ENCODE assay signal across 9 cellular contexts in genomic region chr9:121285835-121286687, GRCh38. TPM values are rescaled to one million over a fixed set of nuclear protein-coding genes. Genes with fewer than 3 reads are reported as not detected.
DNase-seq lines count a peak whose midpoint lies in the region; ATAC-seq and TF ChIP-seq lines count a peak whose summit lies in the region.
"Had no signal": no experiment of that assay in that cellular context is flagged by ENCODE, and none has a peak within 500 bp of the region (broad histone marks: within the 10 kb centered on the region; RNA-seq: fewer than 3 reads in every experiment).

No MANE protein-coding gene starts in this region.

- peak overlapping the region; percentile 81 for H3K4me2 ChIP-seq in GM23338
- H3K4me2 ChIP-seq: KMS-11 had no signal

- peaks cover 14% of the 10 kb centered on the region for H4K20me1 ChIP-seq in GM23338 (replicated peaks; ENCODE audit: insufficient read depth)

- H3K4me3 ChIP-seq in GM23338 (peak overlapping the region; percentile 39), SK-N-MC (peak overlapping the region; percentile 56), fibroblast of the aortic adventitia (ENCODE audit: low read depth, low read length) (no peak overlapping the region)

- no peaks in the 10 kb centered on the region for H3K36me3 ChIP-seq in GM23338 (ENCODE audit: insufficient read depth)
- no peaks in the 10 kb centered on the region for H3K36me3 ChIP-seq in SK-N-MC (ENCODE audit: insufficient read depth, low read length)

- peaks cover 76% of the 10 kb centered on the region for H3K27me3 ChIP-seq in GM23338 (ENCODE audit: insufficient read depth)

- peak overlapping the region; percentile 42; the same call in 1 of the 2 replicates for H3K27ac Mint-ChIP-seq in GM23338
- peak overlapping the region; percentile 95 for H3K27ac Mint-ChIP-seq in neural crest cell (ENCODE audit: unreplicated experiment)

- DNase-seq in GM23338 (ENCODE audit: low spot score) = peak; percentile 73
- no peak for DNase-seq in SK-N-MC (ENCODE audit: low read depth, low spot score)
- peak; percentile 74 for DNase-seq in fibroblast of the aortic adventitia (ENCODE audit: low read depth)
- no peak for DNase-seq in neural crest cell (ENCODE audit: low read depth, low spot score)
- no peak for DNase-seq in NCI-H446 treated with DMSO at 0.1 percent for 48 hours (lab: John Stamatoyannopoulos, UW)

- peak overlapping the region; percentile 14 for H3K4me3 Mint-ChIP-seq in GM23338
- peak overlapping the region; percentile 66 for H3K4me3 Mint-ChIP-seq in neural crest cell

- H3K36me3 Mint-ChIP-seq in GM23338 (ENCODE audit: low read depth) (peaks cover 20% of the 10 kb centered on the region; the same call in 2 of the 3 replicates), neural crest cell (ENCODE audit: low read depth) (no peaks in the 10 kb centered on the region)

- peaks cover 12% of the 10 kb centered on the region for H3F3A ChIP-seq in GM23338 (replicated peaks; ENCODE audit: low read depth)

- no peak overlapping the region for H3K27ac ChIP-seq in GM23338 (ENCODE audit: low read depth)
- H3K27ac ChIP-seq in SK-N-MC = peak overlapping the region; percentile 75
- H3K27ac ChIP-seq: KMS-11 had no signal

- H3K79me2 ChIP-seq in GM23338 (replicated peaks; ENCODE audit: insufficient read depth) = no peaks in the 10 kb centered on the region

- no peaks in the 10 kb centered on the region for H3K9me2 ChIP-seq in GM23338 (ENCODE audit: insufficient read depth)

- ATAC-seq in GM23338 = peak; percentile 15
- no peak for ATAC-seq in HG02938 (IDR thresholded peaks at IDR 0.05; ENCODE audit: unreplicated experiment)
- no peak for ATAC-seq in GM21367 (IDR thresholded peaks at IDR 0.05; ENCODE audit: unreplicated experiment)
- ATAC-seq in GM21390 (IDR thresholded peaks at IDR 0.05; ENCODE audit: unreplicated experiment) = no peak

- no peak overlapping the region for H2AFZ ChIP-seq in GM23338

- H3K9ac ChIP-seq in SK-N-MC (ENCODE audit: insufficient read length) = peak overlapping the region; percentile 30
- H3K9ac ChIP-seq: KMS-11 had no signal

- H3K4me1 ChIP-seq in GM23338 (ENCODE audit: insufficient read depth) = peaks cover 40% of the 10 kb centered on the region

- H3K9me3 Mint-ChIP-seq in GM23338 (no peaks in the 10 kb centered on the region; the same call in 2 of the 3 replicates), neural crest cell (no peaks in the 10 kb centered on the region)

- H3K27me3 Mint-ChIP-seq in GM23338 (ENCODE audit: insufficient read depth, low read depth, poor library complexity) (peaks cover 63% of the 10 kb centered on the region), neural crest cell (ENCODE audit: low read depth) (no peaks in the 10 kb centered on the region)

- TF ChIP-seq CTCF in GM23338 (conservative IDR thresholded peaks at IDR 0.05; ENCODE audit: low read depth in 2 of 2) (no peak), fibroblast of the aortic adventitia (IDR thresholded peaks at IDR 0.05; ENCODE audit: insufficient read depth, low read length) (no peak), neural crest cell (conservative IDR thresholded peaks at IDR 0.05) (no peak)

- H3K9me3 ChIP-seq in SK-N-MC (ENCODE audit: low read depth, low read length) = no peaks in the 10 kb centered on the region

- H3K4me1 Mint-ChIP-seq in GM23338 (peaks cover 48% of the 10 kb centered on the region), neural crest cell (peaks cover 65% of the 10 kb centered on the region)

TF ChIP-seq in GM23338, 12 proteins besides CTCF, POLR2A, EP300 and RAD21 (continues in another document):
- TF ChIP-seq, protein P1, sequence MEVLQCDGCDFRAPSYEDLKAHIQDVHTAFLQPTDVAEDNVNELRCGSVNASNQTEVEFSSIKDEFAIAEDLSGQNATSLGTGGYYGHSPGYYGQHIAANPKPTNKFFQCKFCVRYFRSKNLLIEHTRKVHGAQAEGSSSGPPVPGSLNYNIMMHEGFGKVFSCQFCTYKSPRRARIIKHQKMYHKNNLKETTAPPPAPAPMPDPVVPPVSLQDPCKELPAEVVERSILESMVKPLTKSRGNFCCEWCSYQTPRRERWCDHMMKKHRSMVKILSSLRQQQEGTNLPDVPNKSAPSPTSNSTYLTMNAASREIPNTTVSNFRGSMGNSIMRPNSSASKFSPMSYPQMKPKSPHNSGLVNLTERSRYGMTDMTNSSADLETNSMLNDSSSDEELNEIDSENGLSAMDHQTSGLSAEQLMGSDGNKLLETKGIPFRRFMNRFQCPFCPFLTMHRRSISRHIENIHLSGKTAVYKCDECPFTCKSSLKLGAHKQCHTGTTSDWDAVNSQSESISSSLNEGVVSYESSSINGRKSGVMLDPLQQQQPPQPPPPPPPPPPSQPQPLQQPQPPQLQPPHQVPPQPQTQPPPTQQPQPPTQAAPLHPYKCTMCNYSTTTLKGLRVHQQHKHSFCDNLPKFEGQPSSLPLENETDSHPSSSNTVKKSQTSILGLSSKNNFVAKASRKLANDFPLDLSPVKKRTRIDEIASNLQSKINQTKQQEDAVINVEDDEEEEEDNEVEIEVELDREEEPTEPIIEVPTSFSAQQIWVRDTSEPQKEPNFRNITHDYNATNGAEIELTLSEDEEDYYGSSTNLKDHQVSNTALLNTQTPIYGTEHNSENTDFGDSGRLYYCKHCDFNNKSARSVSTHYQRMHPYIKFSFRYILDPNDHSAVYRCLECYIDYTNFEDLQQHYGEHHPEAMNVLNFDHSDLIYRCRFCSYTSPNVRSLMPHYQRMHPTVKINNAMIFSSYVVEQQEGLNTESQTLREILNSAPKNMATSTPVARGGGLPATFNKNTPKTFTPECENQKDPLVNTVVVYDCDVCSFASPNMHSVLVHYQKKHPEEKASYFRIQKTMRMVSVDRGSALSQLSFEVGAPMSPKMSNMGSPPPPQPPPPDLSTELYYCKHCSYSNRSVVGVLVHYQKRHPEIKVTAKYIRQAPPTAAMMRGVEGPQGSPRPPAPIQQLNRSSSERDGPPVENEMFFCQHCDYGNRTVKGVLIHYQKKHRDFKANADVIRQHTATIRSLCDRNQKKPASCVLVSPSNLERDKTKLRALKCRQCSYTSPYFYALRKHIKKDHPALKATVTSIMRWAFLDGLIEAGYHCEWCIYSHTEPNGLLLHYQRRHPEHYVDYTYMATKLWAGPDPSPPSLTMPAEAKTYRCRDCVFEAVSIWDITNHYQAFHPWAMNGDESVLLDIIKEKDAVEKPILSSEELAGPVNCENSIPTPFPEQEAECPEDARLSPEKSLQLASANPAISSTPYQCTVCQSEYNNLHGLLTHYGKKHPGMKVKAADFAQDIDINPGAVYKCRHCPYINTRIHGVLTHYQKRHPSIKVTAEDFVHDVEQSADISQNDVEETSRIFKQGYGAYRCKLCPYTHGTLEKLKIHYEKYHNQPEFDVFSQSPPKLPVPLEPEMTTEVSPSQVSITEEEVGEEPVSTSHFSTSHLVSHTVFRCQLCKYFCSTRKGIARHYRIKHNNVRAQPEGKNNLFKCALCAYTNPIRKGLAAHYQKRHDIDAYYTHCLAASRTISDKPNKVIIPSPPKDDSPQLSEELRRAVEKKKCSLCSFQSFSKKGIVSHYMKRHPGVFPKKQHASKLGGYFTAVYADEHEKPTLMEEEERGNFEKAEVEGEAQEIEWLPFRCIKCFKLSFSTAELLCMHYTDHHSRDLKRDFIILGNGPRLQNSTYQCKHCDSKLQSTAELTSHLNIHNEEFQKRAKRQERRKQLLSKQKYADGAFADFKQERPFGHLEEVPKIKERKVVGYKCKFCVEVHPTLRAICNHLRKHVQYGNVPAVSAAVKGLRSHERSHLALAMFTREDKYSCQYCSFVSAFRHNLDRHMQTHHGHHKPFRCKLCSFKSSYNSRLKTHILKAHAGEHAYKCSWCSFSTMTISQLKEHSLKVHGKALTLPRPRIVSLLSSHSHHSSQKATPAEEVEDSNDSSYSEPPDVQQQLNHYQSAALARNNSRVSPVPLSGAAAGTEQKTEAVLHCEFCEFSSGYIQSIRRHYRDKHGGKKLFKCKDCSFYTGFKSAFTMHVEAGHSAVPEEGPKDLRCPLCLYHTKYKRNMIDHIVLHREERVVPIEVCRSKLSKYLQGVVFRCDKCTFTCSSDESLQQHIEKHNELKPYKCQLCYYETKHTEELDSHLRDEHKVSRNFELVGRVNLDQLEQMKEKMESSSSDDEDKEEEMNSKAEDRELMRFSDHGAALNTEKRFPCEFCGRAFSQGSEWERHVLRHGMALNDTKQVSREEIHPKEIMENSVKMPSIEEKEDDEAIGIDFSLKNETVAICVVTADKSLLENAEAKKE (CRISPR knock-in tag; IDR thresholded peaks at IDR 0.05) = no peak
- TF ChIP-seq ZNF114 (CRISPR knock-in tag; IDR thresholded peaks at IDR 0.05) = no peak
- no peak for TF ChIP-seq CREB1 (CRISPR knock-in tag; IDR thresholded peaks at IDR 0.05; ENCODE audit: low read depth)
- TF ChIP-seq ZNF331 (CRISPR knock-in tag; IDR thresholded peaks at IDR 0.05; ENCODE audit: low read depth) = no peak
- no peak for TF ChIP-seq NANOG (IDR thresholded peaks at IDR 0.05; ENCODE audit: borderline replicate concordance)
- no peak for TF ChIP-seq STAT1 (IDR thresholded peaks at IDR 0.05; ENCODE audit: unreplicated experiment)
- TF ChIP-seq EZH2phosphoT487 (IDR thresholded peaks at IDR 0.05; ENCODE audit: unreplicated experiment) = no peak

RNA-seq across cellular contexts. Expression of gene GSN, which starts 18.1 kb away (rescaled TPM):
- total RNA-seq in GM23338 (2014; rRNA removed; shearing (Covaris generic)) = 85.7 and 101 TPM in 2 replicates
- 30.2 and 38.3 TPM in 2 replicates for polyA plus RNA-seq in GM23338 (2016; fragmentation: Nextera tagmentation; extraction: Ambion mirVana)
- 253 and 293 TPM in 2 replicates for total RNA-seq in fibroblast of the aortic adventitia (ENCODE audit: low replicate concordance)
- total RNA-seq in neural crest cell = 77.2 and 84.7 TPM in 2 replicates

Comparison
In these comparisons a context has a peak if more than half of its experiments do, and no peak if none do; other contexts are left out.
1. DNase-seq: peak in GM23338 (single experiment) and fibroblast of the aortic adventitia (single experiment); none in SK-N-MC (single experiment), neural crest cell (single experiment) and NCI-H446 treated with DMSO at 0.1 percent for 48 hours (single experiment).